ENCODE assay signal across 9 cellular contexts in the genomic region with DNA sequence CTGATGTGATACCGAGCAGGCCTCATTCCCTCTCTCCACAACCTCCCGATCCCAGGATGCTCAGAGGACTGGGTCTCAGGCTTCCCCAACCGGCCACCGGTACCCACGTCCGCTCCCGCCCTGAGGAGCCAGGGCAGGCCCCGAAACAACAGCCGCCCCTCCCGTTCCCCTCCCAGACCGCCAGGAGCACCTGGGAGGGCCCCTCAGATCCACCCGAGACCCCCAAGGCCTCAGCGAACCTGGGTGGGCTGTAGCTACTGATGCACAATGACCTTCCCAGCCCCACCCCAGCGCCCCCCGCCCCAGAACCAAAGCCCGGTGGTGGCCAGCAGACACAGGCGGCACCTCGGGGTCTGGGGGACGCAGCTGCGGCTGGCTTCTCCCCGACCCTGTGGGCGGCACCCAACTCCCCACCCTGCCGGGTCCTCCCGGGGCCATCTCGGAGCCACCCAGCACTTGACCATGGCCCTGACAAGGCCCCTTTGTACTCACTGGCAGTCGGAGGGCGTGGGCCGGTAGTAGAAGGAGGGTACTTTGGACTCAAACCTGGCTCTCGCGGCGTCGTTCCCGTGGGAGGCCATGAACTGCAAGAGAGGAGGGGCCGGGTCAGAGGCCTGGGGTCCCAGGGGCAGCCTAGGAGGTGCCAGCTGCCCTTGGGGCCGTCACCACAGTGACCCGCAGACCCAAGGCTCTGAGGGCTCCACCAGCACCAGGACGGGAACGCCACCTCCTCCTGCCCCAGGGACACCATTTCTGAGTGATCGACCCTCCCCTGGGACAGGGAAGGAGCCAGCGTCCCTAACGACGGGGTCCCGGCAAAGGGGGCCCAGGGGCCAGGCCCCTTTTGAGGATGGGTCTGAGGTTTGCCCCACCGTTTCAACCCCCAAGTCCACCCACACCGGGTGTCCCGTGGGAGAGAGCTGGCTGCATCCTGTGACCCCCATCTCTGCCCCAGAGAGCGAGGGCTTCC. TPM values are rescaled to one million over a fixed set of nuclear protein-coding genes. Genes with fewer than 3 reads are reported as not detected.
A peak's percentile ranks its signal among the peaks of the same experiment; 100 is the strongest.
DNase-seq lines count a peak whose midpoint lies in the region; ATAC-seq and TF ChIP-seq lines count a peak whose summit lies in the region.
"Had no signal": no experiment of that assay in that cellular context is flagged by ENCODE, and none has a peak within 500 bp of the region (broad histone marks: within the 10 kb centered on the region; RNA-seq: fewer than 3 reads in every experiment).

No MANE protein-coding gene starts in this region.

- no peak for TF ChIP-seq RAD21 in HCT116 (IDR thresholded peaks at IDR 0.05; ENCODE audit: low read depth)

- BruUV-seq in HCT116 (replicated peaks; lab: Mats Ljungman, UMichigan): no TSS peak

- H3K4me3 Mint-ChIP-seq in naive thymus-derived CD8-positive, alpha-beta T cell: peak overlapping the region in 1 of 10 donors; percentile 62

- no peaks in the 10 kb centered on the region for H3K9me2 ChIP-seq in HCT116 (ENCODE audit: insufficient read depth)

- H3K36me3 ChIP-seq in HCT116 (ENCODE audit: control insufficient read depth in 1 of 2, insufficient read depth in 2 of 2, low read length in 2 of 2) (no peaks in the 10 kb centered on the region), body of pancreas (replicated peaks in 1 of 2; ENCODE audit: insufficient read depth in 1 of 2, low read depth in 2 of 2) (no peaks in the 10 kb centered on the region)

- no peak overlapping the region for H2AFZ ChIP-seq in HCT116 (ENCODE audit: low read depth, low read length, poor library complexity, severe bottlenecking)

- H3K4me3 ChIP-seq in HCT116 (replicated peaks in 1 of 2; ENCODE audit: low read depth in 1 of 2, low read length in 2 of 2) (no peak overlapping the region), body of pancreas (no peak overlapping the region)

- H3K27ac Mint-ChIP-seq in naive thymus-derived CD8-positive, alpha-beta T cell: peak overlapping the region in 9 of 10 donors; percentile 74 to 94 (median 89)

- TF ChIP-seq POLR2A in HCT116 (IDR thresholded peaks at IDR 0.05; ENCODE audit: borderline replicate concordance, extremely low read depth, insufficient read depth, insufficient read length): no peak
- TF ChIP-seq POLR2A in body of pancreas (IDR thresholded peaks at IDR 0.05): no peak
- TF ChIP-seq POLR2A in GM18505 (IDR thresholded peaks at IDR 0.05; ENCODE audit: borderline replicate concordance, extremely low read depth, insufficient read depth, insufficient read length): no peak

- no peaks in the 10 kb centered on the region for H3K9me3 ChIP-seq in HCT116 (ENCODE audit: control insufficient read depth in 1 of 2, insufficient read depth in 1 of 2, low read depth in 1 of 2, low read length in 2 of 2)
- H3K9me3 ChIP-seq in body of pancreas: no peaks in the 10 kb centered on the region

- peaks cover 10 to 55% (median 39%) of the 10 kb centered on the region in 4 donors for H3K4me1 Mint-ChIP-seq in naive thymus-derived CD8-positive, alpha-beta T cell

- POLR2A ChIA-PET in HCT116 (lab: Charles Lee): no interaction called here
- POLR2A ChIA-PET in naive thymus-derived CD8-positive, alpha-beta T cell (lab: Charles Lee): interaction anchor here (0.6 to 2.0 kb wide), 6 partner anchors 16 to 128 kb away, joined by 3 to 5 read pairs (median 4); partner anchors contain the start of genes COX19 and GET4

- no peak overlapping the region for H3K27ac ChIP-seq in HCT116 (ENCODE audit: low read depth, low read length)
- no peak overlapping the region for H3K27ac ChIP-seq in body of pancreas

- H3K9me3 Mint-ChIP-seq in naive thymus-derived CD8-positive, alpha-beta T cell: no peaks in the 10 kb centered on the region

- H3K9ac ChIP-seq in HCT116 (ENCODE audit: low read length): no peak overlapping the region

- no peaks in the 10 kb centered on the region for H3K79me2 ChIP-seq in HCT116 (ENCODE audit: insufficient read depth, low read length)

- no peak overlapping the region for H3K4me2 ChIP-seq in HCT116 (ENCODE audit: low read length)

- RAD21 ChIA-PET in HCT116 (lab: Charles Lee; ENCODE audit: low non-redundant PET in 1 of 2, low total read pairs in 2 of 2, uncharacterized antibody in 2 of 2, unreplicated experiment in 2 of 2): no interaction called here

- no peaks in the 10 kb centered on the region for H3K27me3 Mint-ChIP-seq in naive thymus-derived CD8-positive, alpha-beta T cell

- 78 to 91% methylated on average over 4 to 45 of the region's 47 CpGs for WGBS in body of pancreas, 2 donors

- ATAC-seq in HCT116: peak; percentile 15; the same call in 1 of the 2 replicates
- no peak for ATAC-seq in body of pancreas
- ATAC-seq in naive thymus-derived CD8-positive, alpha-beta T cell: no peak
- ATAC-seq in GM18505 (IDR thresholded peaks at IDR 0.05; ENCODE audit: unreplicated experiment): no peak
- ATAC-seq in omental fat pad (ENCODE audit: low FRiP score): no peak

- intact Hi-C loops in HCT116 (cut with micrococcal nuclease): no loop called here
- intact Hi-C loops in body of pancreas (cut with DNase I): no loop called here

- no peaks in the 10 kb centered on the region for H4K20me1 ChIP-seq in HCT116 (ENCODE audit: insufficient read depth)

- no peaks in the 10 kb centered on the region for H3K36me3 Mint-ChIP-seq in naive thymus-derived CD8-positive, alpha-beta T cell

- CTCF ChIA-PET in HCT116 (lab: Charles Lee): no interaction called here

- TF ChIP-seq CTCF in HCT116 (IDR thresholded peaks at IDR 0.05 in 2 of 3, conservative IDR thresholded peaks at IDR 0.05 in 1 of 3; ENCODE audit: borderline replicate concordance in 1 of 3, insufficient read depth in 1 of 3, low read depth in 2 of 3, low read length in 2 of 3): no peak
- TF ChIP-seq CTCF in body of pancreas (IDR thresholded peaks at IDR 0.05): no peak
- TF ChIP-seq CTCF in omental fat pad (IDR thresholded peaks at IDR 0.05): no peak

- H3K27me3 ChIP-seq in HCT116 (ENCODE audit: insufficient read depth, low read length): no peaks in the 10 kb centered on the region
- no peaks in the 10 kb centered on the region for H3K27me3 ChIP-seq in body of pancreas

- H3K4me1 ChIP-seq in HCT116 (ENCODE audit: control insufficient read depth in 1 of 2, insufficient read depth in 2 of 2, low read length in 2 of 2) (peaks cover 0 to 13% of the 10 kb centered on the region in 2 experiments; a peak in 2 of 4 replicates), body of pancreas (no peaks in the 10 kb centered on the region)

- DNase-seq in HCT116 (ENCODE audit: low read depth, low spot score) (no peak), body of pancreas (peak; percentile 2 to 12 (median 8)), RPMI8226 (no peak), omental fat pad (ENCODE audit: low spot score) (no peak)
- DNase-seq in naive thymus-derived CD8-positive, alpha-beta T cell: peak in 1 of 10 donors; percentile 16
- DNase-seq: activated CD4-positive, alpha-beta T cell treated with anti-CD3 and anti-CD28 coated beads for 1 hour; central memory CD4-positive, alpha-beta T cell; NK-92 treated with Interleukin-12 subunit alpha and Interleukin-12 subunit beta, amount 100 ng/mL, for 24 hours had no signal

TF ChIP-seq in HCT116, 20 proteins besides CTCF, POLR2A, EP300 and RAD21 (continues in another document):
- TF ChIP-seq YY1 (IDR thresholded peaks at IDR 0.05; ENCODE audit: extremely low read depth, insufficient replicate concordance, low read depth, low read length): no peak
- no peak for TF ChIP-seq CEBPB (IDR thresholded peaks at IDR 0.05; ENCODE audit: low read depth)
- TF ChIP-seq SP1 (IDR thresholded peaks at IDR 0.05; ENCODE audit: low read depth): no peak
- TF ChIP-seq EGR1 (IDR thresholded peaks at IDR 0.05; ENCODE audit: low read depth): no peak
- no peak for TF ChIP-seq ZBTB33 (IDR thresholded peaks at IDR 0.05; ENCODE audit: extremely low read depth, insufficient replicate concordance, low read length)
- TF ChIP-seq ZNF274 (IDR thresholded peaks at IDR 0.05; ENCODE audit: low read depth, low read length): no peak

RNA-seq across cellular contexts. Expression of gene ADAP1, which starts 28.1 kb away (rescaled TPM):
- total RNA-seq in HCT116 (2021; ENCODE audit: unreplicated experiment) (34.0 TPM), body of pancreas (10 to 100 TPM; 19.7 to 19.8 TPM), omental fat pad (10 to 100 TPM in 3 of 4 donors, 1 to 10 TPM in 1; 6.7 to 21.7 (median 14.4) TPM)
- polyA plus RNA-seq in HCT116 (2012): 48.8 and 50.6 TPM in 2 replicates
- total RNA-seq in naive thymus-derived CD8-positive, alpha-beta T cell: 10 to 100 TPM; 12.4 to 14.5 TPM
- 10 to 100 TPM in 1 of 3 donors, 1 to 10 TPM in 2; 7.6 to 18.4 (median 8.2) TPM for polyA plus RNA-seq in naive thymus-derived CD8-positive, alpha-beta T cell

RNA-seq across cellular contexts. Expression of gene COX19, which starts 49.0 kb away (rescaled TPM):
- total RNA-seq in HCT116 (2021; ENCODE audit: unreplicated experiment) (14.0 TPM), body of pancreas (10 to 100 TPM in 1 of 2 donors, 1 to 10 TPM in 1; 9.6 to 25.1 TPM), omental fat pad (10 to 100 TPM in 2 of 4 donors, 1 to 10 TPM in 2; 8.1 to 16.9 (median 10.0) TPM)
- polyA plus RNA-seq in HCT116 (2012): 5.3 and 7.0 TPM in 2 replicates
- total RNA-seq in naive thymus-derived CD8-positive, alpha-beta T cell: 10 to 100 TPM; 46.9 to 49.0 TPM
- polyA plus RNA-seq in naive thymus-derived CD8-positive, alpha-beta T cell: 10 to 100 TPM; 19.3 to 21.5 (median 20.2) TPM

RNA-seq across cellular contexts. Expression of gene GET4, which starts 50.0 kb away (rescaled TPM):
- 44.8 TPM for total RNA-seq in HCT116 (2021; ENCODE audit: unreplicated experiment)
- 42.1 and 43.4 TPM in 2 replicates for polyA plus RNA-seq in HCT116 (2012)
- total RNA-seq in body of pancreas: 10 to 100 TPM; 34.8 to 42.2 TPM
- 10 to 100 TPM; 61.4 to 64.1 TPM for total RNA-seq in naive thymus-derived CD8-positive, alpha-beta T cell
- 10 to 100 TPM; 23.0 to 34.6 (median 23.6) TPM for polyA plus RNA-seq in naive thymus-derived CD8-positive, alpha-beta T cell
- 10 to 100 TPM; 18.7 to 28.5 (median 23.5) TPM for total RNA-seq in omental fat pad

RNA-seq across cellular contexts. Expression of gene CYP2W1, which starts 56.6 kb away (rescaled TPM):
- total RNA-seq in HCT116 (2021; ENCODE audit: unreplicated experiment) (not detected), body of pancreas (not detected), omental fat pad (not detected)
- polyA plus RNA-seq in HCT116 (2012): 0.08 and 0.12 TPM in 2 replicates
- total RNA-seq in naive thymus-derived CD8-positive, alpha-beta T cell: not detected
- polyA plus RNA-seq in naive thymus-derived CD8-positive, alpha-beta T cell: not detected

Comparison
In these comparisons a context has a peak if more than half of its experiments do, and no peak if none do; other contexts are left out.
1. DNase-seq: peak in body of pancreas (4 of 4); none in HCT116 (single experiment), RPMI8226 (single experiment) and omental fat pad (single experiment).